ENCODE assay signal across 18 cellular contexts in genomic region chr2:120682654-120683053, GRCh38. TPM values are rescaled to one million over a fixed set of nuclear protein-coding genes. Genes with fewer than 3 reads are reported as not detected.
DNase-seq lines count a peak whose midpoint lies in the region; ATAC-seq and TF ChIP-seq lines count a peak whose summit lies in the region.
"Had no signal": no experiment of that assay in that cellular context is flagged by ENCODE, and none has a peak within 500 bp of the region (broad histone marks: within the 10 kb centered on the region; RNA-seq: fewer than 3 reads in every experiment).

No MANE protein-coding gene starts in this region.

- intact Hi-C loops in Calu3 (cut with micrococcal nuclease; ENCODE audit: unreplicated experiment) = no loop called here
- intact Hi-C loops in spleen (cut with DNase I; ENCODE audit: low total_unique reads) = loop anchor here (5.0 to 10.0 kb wide), 2 partner anchors 570 to 1048 kb away; no protein-coding TSS in a partner anchor

- H3K27me3 ChIP-seq in spleen (replicated peaks in 1 of 7) = peaks cover 0 to 84% (median 15%) of the 10 kb centered on the region in 7 donors

- peaks cover 0 to 6% (median 3%) of the 10 kb centered on the region in 6 donors for H3K4me1 ChIP-seq in spleen

- H3K9me3 Mint-ChIP-seq in Calu3 (ENCODE audit: low read depth, unreplicated experiment) (no peaks in the 10 kb centered on the region), immature natural killer cell (no peaks in the 10 kb centered on the region)
- H3K9me3 Mint-ChIP-seq: HFFc6 had no signal

- TF ChIP-seq CTCF in Calu3 (IDR thresholded peaks at IDR 0.05; ENCODE audit: unreplicated experiment) (no peak), fibroblast of mammary gland (conservative IDR thresholded peaks at IDR 0.05; ENCODE audit: control insufficient read depth, insufficient read depth, low read depth, low read length) (no peak), spleen (IDR thresholded peaks at IDR 0.05 in 8 of 11, conservative IDR thresholded peaks at IDR 0.05 in 3 of 11) (no peak)

- no peak overlapping the region for H3K27ac ChIP-seq in spleen

- no peaks in the 10 kb centered on the region for H3K4me1 Mint-ChIP-seq in Calu3 (ENCODE audit: low read depth, unreplicated experiment)
- no peaks in the 10 kb centered on the region for H3K4me1 Mint-ChIP-seq in immature natural killer cell
- H3K4me1 Mint-ChIP-seq: CD14-positive monocyte had no signal

- no peak overlapping the region for H3K4me3 Mint-ChIP-seq in Calu3 (ENCODE audit: low read depth, unreplicated experiment)
- H3K4me3 Mint-ChIP-seq in immature natural killer cell = no peak overlapping the region
- H3K4me3 Mint-ChIP-seq: CD14-positive monocyte, HFFc6 had no signal

- no peak overlapping the region for H3K27ac Mint-ChIP-seq in Calu3 (ENCODE audit: unreplicated experiment)
- H3K27ac Mint-ChIP-seq in immature natural killer cell = no peak overlapping the region
- H3K27ac Mint-ChIP-seq: CD14-positive monocyte, HFFc6 had no signal

- TF ChIP-seq POLR2A in spleen (IDR thresholded peaks at IDR 0.05) = no peak

- peaks cover 49% of the 10 kb centered on the region for H3K27me3 Mint-ChIP-seq in Calu3 (ENCODE audit: unreplicated experiment)
- H3K27me3 Mint-ChIP-seq in immature natural killer cell (ENCODE audit: low read depth in 3 of 3) = peaks cover 5 to 11% (median 9%) of the 10 kb centered on the region in 3 donors

- DNase-seq in Calu3 (peak; percentile 71), M059J (ENCODE audit: low read depth) (peak; percentile 61), fibroblast of mammary gland (ENCODE audit: low read depth) (peak; percentile 38), spleen (peak; percentile 50), immature natural killer cell (no peak), NK-92 (lab: John Stamatoyannopoulos, UW; ENCODE audit: unreplicated experiment) (no peak)
- DNase-seq: COR-L47, HFFc6, NCI-H1105, NCI-H1694, NCI-H2081 treated with DMSO at 0.1 percent for 48 hours, NCI-H748 treated with DMSO at 0.1 percent for 48 hours, SHP77, SK-N-SH had no signal

- no peak for ATAC-seq in HG02938 (IDR thresholded peaks at IDR 0.05; ENCODE audit: unreplicated experiment)
- ATAC-seq: GM12878 had no signal

- H3K9me3 ChIP-seq in spleen = no peaks in the 10 kb centered on the region
- H3K9me3 ChIP-seq: SK-N-SH had no signal

- no peak overlapping the region for H3K4me3 ChIP-seq in fibroblast of mammary gland (ENCODE audit: control insufficient read depth, low read depth, low read length)
- no peak overlapping the region for H3K4me3 ChIP-seq in spleen
- H3K4me3 ChIP-seq: GM12878 had no signal

- 63 to 72% (median 71%) methylated on average over 12 of the region's 12 CpGs for WGBS in spleen, 5 donors

- CTCF ChIA-PET in Calu3 (lab: Charles Lee) = interaction anchor here (1.1 kb wide), 1 partner anchor 42 kb away, joined by 3 read pairs; no protein-coding TSS in a partner anchor

- BruUV-seq in Calu3 (replicated peaks; lab: Mats Ljungman, UMichigan) = no TSS peak

- H3K36me3 Mint-ChIP-seq in Calu3 (ENCODE audit: insufficient read depth, unreplicated experiment) (peaks cover 11% of the 10 kb centered on the region), immature natural killer cell (no peaks in the 10 kb centered on the region)
- H3K36me3 Mint-ChIP-seq: CD14-positive monocyte had no signal

- H3K36me3 ChIP-seq in spleen = no peaks in the 10 kb centered on the region

RNA-seq across cellular contexts. Expression of gene GLI2, which starts 53.0 kb away (rescaled TPM):
- total RNA-seq in Calu3 (2022) (1.4 and 1.6 TPM in 2 replicates), spleen (10 to 100 TPM in 1 of 7 donors, 1 to 10 TPM in 5, under 1 TPM in 1; 0.51 to 10.6 (median 1.7) TPM)
- 0.76 and 4.3 TPM in 2 replicates for total RNA-seq in M059J (2014; rRNA removed; shearing (Covaris generic))
- polyA plus RNA-seq in spleen (under 1 TPM; 0.22 to 0.32 (median 0.23) TPM), immature natural killer cell (not detected)
- total RNA-seq: GM12878, OCI-LY7 had no signal
- polyA plus RNA-seq: CD14-positive monocyte had no signal

Comparison
In these comparisons a context has a peak if more than half of its experiments do, and no peak if none do; other contexts are left out.
1. DNase-seq: peak in Calu3 (single experiment), M059J (single experiment), fibroblast of mammary gland (single experiment) and spleen (single experiment); none in immature natural killer cell (0 of 3) and NK-92 (single experiment).